ENCODE assay signal across 14 cellular contexts in genomic region chr17:37177234-37177633, GRCh38.
DNase-seq lines count a peak whose midpoint lies in the region; ATAC-seq and TF ChIP-seq lines count a peak whose summit lies in the region.
"Had no signal": no experiment of that assay in that cellular context is flagged by ENCODE, and none has a peak within 500 bp of the region (broad histone marks: within the 10 kb centered on the region; RNA-seq: fewer than 3 reads in every experiment).

No MANE protein-coding gene starts in this region.

- peaks cover 0 to 7% (median 0%) of the 10 kb centered on the region in 4 donors for H3K4me1 ChIP-seq in tibial nerve
- H3K4me1 ChIP-seq: spleen had no signal

- peaks cover 2% of the 10 kb centered on the region for H3K9me3 Mint-ChIP-seq in glutamatergic neuron (ENCODE audit: unreplicated experiment)
- H3K9me3 Mint-ChIP-seq: activated naive CD4-positive, alpha-beta T cell treated with anti-CD3 and anti-CD28 coated beads, Interleukin-2, amount 50 U/mL, for 24 hours; type B pancreatic cell had no signal

- no peak overlapping the region for H3K4me3 ChIP-seq in tibial nerve
- H3K4me3 ChIP-seq: GM12878, spleen had no signal

- no peak for TF ChIP-seq POLR2A in tibial nerve (IDR thresholded peaks at IDR 0.05)

- H3K36me3 ChIP-seq in tibial nerve = peaks cover 0 to 35% (median 0%) of the 10 kb centered on the region in 3 donors

- peak; percentile 52 for DNase-seq in NCI-H82 (lab: John Stamatoyannopoulos, UW)
- no peak for DNase-seq in NCI-H82 treated with DMSO at 0.1 percent for 48 hours (lab: John Stamatoyannopoulos, UW; ENCODE audit: unreplicated experiment)
- DNase-seq in SHP77 treated with DMSO at 0.1 percent for 48 hours (lab: John Stamatoyannopoulos, UW) = peak; percentile 20
- DNase-seq in glutamatergic neuron = no peak
- DNase-seq in tibial nerve (ENCODE audit: low spot score in 2 of 2) = no peak
- no peak for DNase-seq in HUDEP-2 (lab: John Stamatoyannopoulos, UW; ENCODE audit: unreplicated experiment in 76 of 76)
- DNase-seq in SK-N-DZ (ENCODE audit: low spot score) = no peak
- DNase-seq: ACHN, spleen had no signal

- H3K4me1 Mint-ChIP-seq in glutamatergic neuron (ENCODE audit: low read depth, unreplicated experiment) = peaks cover 34% of the 10 kb centered on the region
- H3K4me1 Mint-ChIP-seq: activated naive CD4-positive, alpha-beta T cell treated with anti-CD3 and anti-CD28 coated beads, Interleukin-2, amount 50 U/mL, for 24 hours had no signal

- no peaks in the 10 kb centered on the region for H3K36me3 Mint-ChIP-seq in glutamatergic neuron (ENCODE audit: unreplicated experiment)

- H3K27me3 Mint-ChIP-seq in glutamatergic neuron (ENCODE audit: unreplicated experiment) = peaks cover 4% of the 10 kb centered on the region
- H3K27me3 Mint-ChIP-seq: activated naive CD4-positive, alpha-beta T cell treated with anti-CD3 and anti-CD28 coated beads, Interleukin-2, amount 50 U/mL, for 24 hours; type B pancreatic cell had no signal

- no peak for ATAC-seq in GM19463 (IDR thresholded peaks at IDR 0.05; ENCODE audit: unreplicated experiment)
- ATAC-seq: GM12878, Right ventricle myocardium inferior had no signal

- peak overlapping the region; percentile 25 for H3K27ac Mint-ChIP-seq in glutamatergic neuron (ENCODE audit: unreplicated experiment)
- H3K27ac Mint-ChIP-seq: activated naive CD4-positive, alpha-beta T cell treated with anti-CD3 and anti-CD28 coated beads, Interleukin-2, amount 50 U/mL, for 24 hours; type B pancreatic cell had no signal

- 17 to 32% methylated on average over 4 of the region's 4 CpGs for WGBS in tibial nerve, 2 donors

- TF ChIP-seq EP300 in tibial nerve (IDR thresholded peaks at IDR 0.05) = no peak

- TF ChIP-seq CTCF in glutamatergic neuron (IDR thresholded peaks at IDR 0.05; ENCODE audit: partially characterized antibody, unreplicated experiment) = no peak
- TF ChIP-seq CTCF in tibial nerve (IDR thresholded peaks at IDR 0.05) = no peak

- no peaks in the 10 kb centered on the region for H3K27me3 ChIP-seq in tibial nerve
- H3K27me3 ChIP-seq: spleen had no signal

- H3K9me3 ChIP-seq in tibial nerve = no peaks in the 10 kb centered on the region
- H3K9me3 ChIP-seq: spleen had no signal

- H3K4me3 Mint-ChIP-seq in glutamatergic neuron (ENCODE audit: unreplicated experiment) = no peak overlapping the region
- H3K4me3 Mint-ChIP-seq: activated naive CD4-positive, alpha-beta T cell treated with anti-CD3 and anti-CD28 coated beads, Interleukin-2, amount 50 U/mL, for 24 hours; type B pancreatic cell had no signal

- peak overlapping the region in 1 of 4 donors; percentile 19 for H3K27ac ChIP-seq in tibial nerve
- H3K27ac ChIP-seq: spleen had no signal

Comparison
In these comparisons a context has a peak if more than half of its experiments do, and no peak if none do; other contexts are left out.
1. DNase-seq: peak in NCI-H82 (single experiment) and SHP77 treated with DMSO at 0.1 percent for 48 hours (single experiment); none in NCI-H82 treated with DMSO at 0.1 percent for 48 hours (single experiment), glutamatergic neuron (single experiment), tibial nerve (0 of 2), HUDEP-2 (0 of 76) and SK-N-DZ (single experiment).